Comparison of ENCODE assay signal across 21 cellular contexts in genomic region chr10:121788717-121789116, GRCh38.
DNase-seq lines count a peak whose midpoint lies in the region; ATAC-seq lines count a peak whose summit lies in the region.
"Had no signal": no experiment of that assay in that cellular context is flagged by ENCODE, and none has a peak within 500 bp of the region (broad histone marks: within the 10 kb centered on the region; RNA-seq: fewer than 3 reads in every experiment).

No MANE protein-coding gene starts in this region.

- DNase-seq in DMS53 treated with DMSO at 0.1 percent for 48 hours (lab: John Stamatoyannopoulos, UW; ENCODE audit: unreplicated experiment) (peak; percentile 30), NCI-H1105 treated with DMSO at 0.1 percent for 48 hours (lab: John Stamatoyannopoulos, UW) (peak; percentile 48), NCI-H345 (lab: John Stamatoyannopoulos, UW) (peak; percentile 67), left lobe of liver (ENCODE audit: low spot score) (no peak)
- no peak for DNase-seq in stimulated activated naive CD4-positive, alpha-beta T cell (lab: John Stamatoyannopoulos, UW)
- DNase-seq: activated B cell treated with CpG ODN at 0.5 μM for 24 hours; activated CD4-positive, alpha-beta T cell treated with anti-CD3 and anti-CD28 coated beads, Interleukin-2, amount 50 U/mL, for 1 hour; activated gamma-delta T cell; activated T-cell treated with anti-CD3 and anti-CD28 coated beads, Interleukin-2, amount 50 U/mL, for 4 hours; colonic mucosa; effector CD8-positive, alpha-beta T cell; hippocampal formation; mucosa of descending colon; natural killer cell; occipital lobe; right lobe of liver; SK-N-SH; stimulated activated CD8-positive, alpha-beta memory T cell treated with anti-CD3 and anti-CD28 coated beads, Interleukin-4, amount 100 ng/mL, for 48 hours; stomach had no signal

- ATAC-seq in left lobe of liver (peak; percentile 15), HG03565 (IDR thresholded peaks at IDR 0.05; ENCODE audit: unreplicated experiment) (no peak), GM19463 (IDR thresholded peaks at IDR 0.05; ENCODE audit: unreplicated experiment) (no peak)
- ATAC-seq: activated T-cell treated with anti-CD3 and anti-CD28 coated beads, Interleukin-2, amount 50 U/mL, for 4 hours; mucosa of descending colon; natural killer cell had no signal

Comparison
In these comparisons a context has a peak if more than half of its experiments do, and no peak if none do; other contexts are left out.
1. DNase-seq: peak in DMS53 treated with DMSO at 0.1 percent for 48 hours (single experiment), NCI-H1105 treated with DMSO at 0.1 percent for 48 hours (single experiment) and NCI-H345 (single experiment); none in left lobe of liver (single experiment) and stimulated activated naive CD4-positive, alpha-beta T cell (0 of 6).